Comparison of ENCODE assay signal across 10 cellular contexts in the genomic region with DNA sequence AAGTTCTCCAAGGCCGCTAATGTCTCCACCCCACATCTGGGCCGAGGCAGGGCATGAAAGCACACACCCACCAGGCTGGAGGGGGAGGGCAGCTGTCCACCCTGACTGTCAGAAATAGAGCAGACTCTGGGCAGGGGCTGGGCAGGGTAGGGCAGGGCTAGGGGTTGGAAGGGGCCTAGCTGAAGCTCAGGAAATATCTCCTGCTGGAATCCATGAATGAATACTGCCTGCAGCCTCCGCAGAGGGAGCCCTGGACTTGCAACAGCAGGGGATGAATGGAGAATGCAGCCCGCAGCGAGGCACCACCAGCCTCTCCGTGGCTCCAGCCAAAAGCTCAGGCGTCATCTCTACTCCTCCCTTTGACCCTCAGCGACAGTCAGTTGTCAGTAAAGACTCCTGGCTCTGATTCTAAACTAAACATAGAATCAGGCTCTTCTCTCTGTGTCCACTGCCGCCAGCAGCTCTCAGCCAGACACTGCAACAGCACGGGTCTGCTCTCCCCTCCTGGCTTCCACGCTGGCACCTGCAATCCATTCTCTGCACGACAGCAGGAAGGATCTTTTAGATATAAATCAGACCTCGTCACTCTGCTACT. TPM values are rescaled to one million over a fixed set of nuclear protein-coding genes. Genes with fewer than 3 reads are reported as not detected.
DNase-seq lines count a peak whose midpoint lies in the region; ATAC-seq and TF ChIP-seq lines count a peak whose summit lies in the region.
"Had no signal": no experiment of that assay in that cellular context is flagged by ENCODE, and none has a peak within 500 bp of the region (broad histone marks: within the 10 kb centered on the region; RNA-seq: fewer than 3 reads in every experiment).

No MANE protein-coding gene starts in this region.

- TF ChIP-seq POLR2A in gastrocnemius medialis (IDR thresholded peaks at IDR 0.05), result no peak

- H3K27ac Mint-ChIP-seq in Calu3 (ENCODE audit: unreplicated experiment), result no peak overlapping the region
- H3K27ac Mint-ChIP-seq: activated B cell treated with CpG ODN at 0.5 μM for 24 hours had no signal

- ATAC-seq in gastrocnemius medialis (peak; percentile 66 to 91), HG02763 (IDR thresholded peaks at IDR 0.05; ENCODE audit: unreplicated experiment) (no peak)

- H3K36me3 ChIP-seq in gastrocnemius medialis, result no peaks in the 10 kb centered on the region
- H3K36me3 ChIP-seq: thoracic aorta had no signal

- intact Hi-C loops in gastrocnemius medialis (cut with DNase I; ENCODE audit: low total_unique reads) (no loop called here), Calu3 (cut with micrococcal nuclease; ENCODE audit: unreplicated experiment) (no loop called here)

- H3K36me3 Mint-ChIP-seq in Calu3 (ENCODE audit: insufficient read depth, unreplicated experiment), result no peaks in the 10 kb centered on the region

- H3K9me3 ChIP-seq in gastrocnemius medialis, result no peaks in the 10 kb centered on the region
- H3K9me3 ChIP-seq: thoracic aorta had no signal

- H3K27me3 ChIP-seq in gastrocnemius medialis, result no peaks in the 10 kb centered on the region

- CTCF ChIA-PET in Calu3 (lab: Charles Lee), result interaction anchor here (1.0 kb wide), 1 partner anchor 19 kb away, joined by 5 read pairs; no protein-coding TSS in a partner anchor

- BruUV-seq in Calu3 (replicated peaks; lab: Mats Ljungman, UMichigan), result no TSS peak

- H3K9me3 Mint-ChIP-seq in Calu3 (ENCODE audit: low read depth, unreplicated experiment), result no peaks in the 10 kb centered on the region

- H3K4me1 Mint-ChIP-seq in Calu3 (ENCODE audit: low read depth, unreplicated experiment), result no peaks in the 10 kb centered on the region
- H3K4me1 Mint-ChIP-seq: activated B cell treated with CpG ODN at 0.5 μM for 24 hours had no signal

- H3K27ac ChIP-seq in gastrocnemius medialis, result peak overlapping the region in 3 of 4 donors; percentile 23 to 37 (median 34)
- H3K27ac ChIP-seq: thoracic aorta had no signal

- no peak overlapping the region for H3K4me3 Mint-ChIP-seq in Calu3 (ENCODE audit: low read depth, unreplicated experiment)

- peaks cover 100% of the 10 kb centered on the region for H3K27me3 Mint-ChIP-seq in Calu3 (ENCODE audit: unreplicated experiment)

- peak; percentile 30 for DNase-seq in NCI-H69 (lab: John Stamatoyannopoulos, UW)
- peak; percentile 66 for DNase-seq in ecto neural progenitor cell (ENCODE audit: low spot score)
- DNase-seq in left kidney (ENCODE audit: low read depth, low spot score), result peak; percentile 54
- peak in 1 of 2 donors; percentile 51 for DNase-seq in gastrocnemius medialis
- no peak for DNase-seq in NCI-H1105 (lab: John Stamatoyannopoulos, UW)
- DNase-seq in Calu3, result no peak
- DNase-seq: activated B cell treated with CpG ODN at 0.5 μM for 24 hours, RPMI8226 had no signal

- in situ Hi-C loops in gastrocnemius medialis (cut with MboI; ENCODE audit: low sequenced_read_pairs in 4 of 4), result no loop called here

- H3K4me1 ChIP-seq in gastrocnemius medialis, result peaks cover 11 to 26% of the 10 kb centered on the region in 2 donors

- H3K4me3 ChIP-seq in gastrocnemius medialis, result no peak overlapping the region

- TF ChIP-seq CTCF in gastrocnemius medialis (IDR thresholded peaks at IDR 0.05 in 4 of 5, conservative IDR thresholded peaks at IDR 0.05 in 1 of 5) (no peak), Calu3 (IDR thresholded peaks at IDR 0.05; ENCODE audit: unreplicated experiment) (no peak)

RNA-seq across cellular contexts. Expression of gene NGFR, which starts 23.9 kb away (rescaled TPM):
- total RNA-seq in gastrocnemius medialis (1 to 10 TPM in 2 of 4 donors, under 1 TPM in 1, not detected in 1; 0.41 to 3.2 (median 1.0) TPM), Calu3 (2022) (0.32 and 0.66 TPM in 2 replicates)

RNA-seq across cellular contexts. Expression of gene PHB1, which starts 56.5 kb away (rescaled TPM):
- total RNA-seq in gastrocnemius medialis (100 to 1,000 TPM; 102 to 137 (median 116) TPM), Calu3 (2022) (413 and 469 TPM in 2 replicates)

Comparison
In these comparisons a context has a peak if more than half of its experiments do, and no peak if none do; other contexts are left out.
1. DNase-seq: peak in NCI-H69 (single experiment), ecto neural progenitor cell (single experiment) and left kidney (single experiment); none in NCI-H1105 (single experiment) and Calu3 (single experiment).